14 cellular contexts compared by ENCODE assay signal in genomic region chr20:3925899-3926638, GRCh38. TPM values are rescaled to one million over a fixed set of nuclear protein-coding genes. Genes with fewer than 3 reads are reported as not detected.
A peak's percentile ranks its signal among the peaks of the same experiment; 100 is the strongest.
DNase-seq lines count a peak whose midpoint lies in the region; ATAC-seq and TF ChIP-seq lines count a peak whose summit lies in the region.
"Had no signal": no experiment of that assay in that cellular context is flagged by ENCODE, and none has a peak within 500 bp of the region (broad histone marks: within the 10 kb centered on the region; RNA-seq: fewer than 3 reads in every experiment).

No MANE protein-coding gene starts in this region.

- H3K18ac ChIP-seq in H9 (ENCODE audit: insufficient read length, low read depth, low read length), result no peak overlapping the region

- H3K9me3 Mint-ChIP-seq in H9, result no peaks in the 10 kb centered on the region; a peak in 1 of 5 replicates
- H3K9me3 Mint-ChIP-seq in activated naive CD8-positive, alpha-beta T cell (ENCODE audit: low read depth), result no peaks in the 10 kb centered on the region
- no peaks in the 10 kb centered on the region for H3K9me3 Mint-ChIP-seq in nephron
- H3K9me3 Mint-ChIP-seq: naive B cell had no signal

- H3K27ac ChIP-seq in H9 (ENCODE audit: insufficient read length, low read depth, low read length), result no peak overlapping the region
- H3K27ac ChIP-seq: breast epithelium had no signal

- no peak overlapping the region for H4K91ac ChIP-seq in H9 (ENCODE audit: insufficient read length, low read depth, low read length)

- no peak overlapping the region for H2BK120ac ChIP-seq in H9 (ENCODE audit: low read depth, low read length, poor library complexity, severe bottlenecking)

- H2BK12ac ChIP-seq in H9 (ENCODE audit: insufficient read length, low read depth, low read length), result no peak overlapping the region

- H3K14ac ChIP-seq in H9 (ENCODE audit: insufficient read depth, low read length), result no peak overlapping the region; the same call in 1 of the 2 replicates

- DNase-seq in NCI-H2171 treated with DMSO at 0.1 percent for 48 hours (lab: John Stamatoyannopoulos, UW), result peak; percentile 29
- no peak for DNase-seq in NCI-H2171 (lab: John Stamatoyannopoulos, UW)
- DNase-seq in H9, result no peak
- DNase-seq in cerebellar nuclear complex (lab: John Stamatoyannopoulos, UW), result no peak
- no peak for DNase-seq in AG08396 (ENCODE audit: low spot score)
- DNase-seq: naive B cell; NCI-H1105; NCI-H774; stimulated activated naive CD4-positive, alpha-beta T cell; T-helper 1 cell had no signal

- H3K4me1 Mint-ChIP-seq in H9 (peaks cover 36 to 41% of the 10 kb centered on the region in 2 experiments), nephron (peaks cover 38% of the 10 kb centered on the region)
- peaks cover 37% of the 10 kb centered on the region for H3K4me1 Mint-ChIP-seq in activated naive CD8-positive, alpha-beta T cell (ENCODE audit: low read depth)

- no peaks in the 10 kb centered on the region for H3K23me2 ChIP-seq in H9 (ENCODE audit: insufficient read length, low read depth, low read length, poor library complexity, severe bottlenecking)

- H3K9ac ChIP-seq in H9 (ENCODE audit: extremely low read depth, insufficient read length, low read length), result no peak overlapping the region

- no peak overlapping the region for H2BK15ac ChIP-seq in H9 (ENCODE audit: low read depth, low read length)

- H3K4me1 ChIP-seq in H9 (ENCODE audit: insufficient read depth, low read length), result peaks cover 6% of the 10 kb centered on the region; the same call in 1 of the 2 replicates
- H3K4me1 ChIP-seq: breast epithelium had no signal

- H2BK20ac ChIP-seq in H9 (ENCODE audit: low read depth, low read length, poor library complexity, severe bottlenecking), result no peak overlapping the region

- no peak overlapping the region for H3K4me2 ChIP-seq in H9 (ENCODE audit: insufficient read depth, insufficient read length, low read length)

- no peaks in the 10 kb centered on the region for H3K79me2 ChIP-seq in H9 (ENCODE audit: insufficient read depth, low read length)

- H2AFZ ChIP-seq in H9 (ENCODE audit: low read length), result no peak overlapping the region

- H4K20me1 ChIP-seq in H9 (ENCODE audit: control insufficient read depth, insufficient read depth, insufficient read length), result peaks cover 5% of the 10 kb centered on the region

- H2BK5ac ChIP-seq in H9 (ENCODE audit: insufficient read length, low read length), result no peak overlapping the region

- H3K27me3 Mint-ChIP-seq in H9 (ENCODE audit: low read depth) (peaks cover 4% of the 10 kb centered on the region; the same call in 1 of the 2 replicates), nephron (ENCODE audit: low read depth) (peaks cover 3% of the 10 kb centered on the region)
- H3K27me3 Mint-ChIP-seq in activated naive CD8-positive, alpha-beta T cell, result no peaks in the 10 kb centered on the region
- H3K27me3 Mint-ChIP-seq: naive B cell had no signal

- no peak overlapping the region for H3T11ph ChIP-seq in H9 (ENCODE audit: low read length)

- no peaks in the 10 kb centered on the region for H3K9me3 ChIP-seq in H9 (ENCODE audit: control insufficient read depth, low read depth, low read length)
- H3K9me3 ChIP-seq: breast epithelium had no signal

- H3K27ac Mint-ChIP-seq in H9 (peak overlapping the region; percentile 22 to 97 (median 33); a peak in 6 of 7 replicates), nephron (peak overlapping the region; percentile 19 to 46 (median 28))
- H3K27ac Mint-ChIP-seq in activated naive CD8-positive, alpha-beta T cell, result peak overlapping the region; percentile 85

- H3K4me3 Mint-ChIP-seq in H9 (no peak overlapping the region), nephron (no peak overlapping the region)
- no peak overlapping the region for H3K4me3 Mint-ChIP-seq in activated naive CD8-positive, alpha-beta T cell
- H3K4me3 Mint-ChIP-seq: naive B cell had no signal

- H2AK5ac ChIP-seq in H9 (ENCODE audit: insufficient read length, low read length), result no peak overlapping the region

- H3K36me3 Mint-ChIP-seq in H9 (ENCODE audit: insufficient read depth in 1 of 3, low read depth in 3 of 3) (peaks cover 21 to 45% (median 34%) of the 10 kb centered on the region in 3 experiments), nephron (ENCODE audit: low read depth) (peaks cover 39% of the 10 kb centered on the region)
- peaks cover 3% of the 10 kb centered on the region for H3K36me3 Mint-ChIP-seq in activated naive CD8-positive, alpha-beta T cell

- H4K8ac ChIP-seq in H9 (replicated peaks; ENCODE audit: insufficient read length, low read depth, low read length), result no peak overlapping the region

- H3K4ac ChIP-seq in H9 (ENCODE audit: low read depth, low read length), result no peak overlapping the region

- H3K27me3 ChIP-seq in H9 (ENCODE audit: insufficient read depth, low read length), result no peaks in the 10 kb centered on the region
- H3K27me3 ChIP-seq: breast epithelium had no signal

- no peak overlapping the region for H3K56ac ChIP-seq in H9 (ENCODE audit: insufficient read length, low read depth, low read length)

- TF ChIP-seq CTCF in H9 (conservative IDR thresholded peaks at IDR 0.05) (no peak), nephron (IDR thresholded peaks at IDR 0.05; ENCODE audit: unreplicated experiment in 3 of 3) (no peak)

- H3K23ac ChIP-seq in H9 (ENCODE audit: insufficient read length, low read depth, low read length), result no peak overlapping the region

- no CpG with 5 or more reads among the region's 9 CpGs for whole genome bisulfite sequencing in H9 (ENCODE audit: extremely low coverage, insufficient read length, low lambda C conversion rate)

- H4K5ac ChIP-seq in H9 (ENCODE audit: insufficient read length, low read depth, low read length), result no peak overlapping the region

- H3K79me1 ChIP-seq in H9 (ENCODE audit: insufficient read depth, low read depth, low read length, poor library complexity, severe bottlenecking), result no peaks in the 10 kb centered on the region

- no peak; the same call in 2 of the 3 replicates for ATAC-seq in SK-N-SH treated with all-trans-retinoic acid at 6 μM for 48 hours

TF ChIP-seq in SK-N-SH treated with all-trans-retinoic acid at 6 μM for 48 hours, 23 proteins besides CTCF, POLR2A, EP300 and RAD21 (continues in another document):
- TF ChIP-seq ZNF565 (CRISPR knock-in tag; conservative IDR thresholded peaks at IDR 0.05; ENCODE audit: low read depth), result no peak
- no peak for TF ChIP-seq ZFP30 (CRISPR knock-in tag; IDR thresholded peaks at IDR 0.05)
- no peak for TF ChIP-seq ZNF70 (CRISPR knock-in tag; IDR thresholded peaks at IDR 0.05)
- TF ChIP-seq ZFP3 (CRISPR knock-in tag; IDR thresholded peaks at IDR 0.05), result no peak
- TF ChIP-seq ESRRG (CRISPR knock-in tag; IDR thresholded peaks at IDR 0.05), result no peak
- TF ChIP-seq CREB5 (CRISPR knock-in tag; IDR thresholded peaks at IDR 0.05; ENCODE audit: low read depth), result no peak
- TF ChIP-seq ZC3H10 (CRISPR knock-in tag; IDR thresholded peaks at IDR 0.05), result no peak
- no peak for TF ChIP-seq POU6F1 (CRISPR knock-in tag; IDR thresholded peaks at IDR 0.05; ENCODE audit: borderline replicate concordance, low read depth)
- TF ChIP-seq GLIS3 (CRISPR knock-in tag; IDR thresholded peaks at IDR 0.05), result no peak
- TF ChIP-seq ARNTL (CRISPR knock-in tag; IDR thresholded peaks at IDR 0.05; ENCODE audit: borderline replicate concordance, low read depth), result no peak
- no peak for TF ChIP-seq CSDC2 (CRISPR knock-in tag; IDR thresholded peaks at IDR 0.05)
- TF ChIP-seq ISL1 (CRISPR knock-in tag; IDR thresholded peaks at IDR 0.05), result no peak
- no peak for TF ChIP-seq TSHZ2 (CRISPR knock-in tag; IDR thresholded peaks at IDR 0.05)

RNA-seq across cellular contexts. Expression of gene PANK2, which starts 36.9 kb away (rescaled TPM):
- 61.0 and 65.4 TPM in 2 replicates for total RNA-seq in H9 (2021)

Comparison
In these comparisons a context has a peak if more than half of its experiments do, and no peak if none do; other contexts are left out.
1. H3K27ac Mint-ChIP-seq: peak in every context shown above with its lines; median percentile 85 in activated naive CD8-positive, alpha-beta T cell; 33 in H9; 28 in nephron.